In the genomic region with DNA sequence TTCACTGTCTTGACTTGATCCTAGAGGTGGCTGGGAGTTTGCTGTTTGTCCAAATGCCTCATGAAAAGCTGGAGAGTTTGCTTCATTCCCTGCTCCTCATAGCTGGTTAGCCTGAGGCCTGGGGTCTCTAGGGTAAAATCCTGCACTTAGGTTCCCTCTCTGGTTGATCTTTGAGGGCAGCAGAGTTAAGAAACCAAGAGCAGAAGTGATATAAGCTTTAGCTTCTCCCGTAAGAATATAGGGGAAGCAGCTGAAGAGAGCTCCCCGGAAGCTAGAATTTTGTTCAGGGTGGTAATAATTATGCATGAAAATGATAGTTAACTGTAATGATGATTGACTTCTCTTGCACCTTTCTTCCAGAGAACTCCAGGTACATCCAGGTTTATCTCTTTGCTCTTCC, we compare ENCODE assay signal across 8 cellular contexts. TPM values are rescaled to one million over a fixed set of nuclear protein-coding genes. Genes with fewer than 3 reads are reported as not detected.
DNase-seq lines count a peak whose midpoint lies in the region; ATAC-seq and TF ChIP-seq lines count a peak whose summit lies in the region.

No MANE protein-coding gene starts in this region.

- POLR2A ChIA-PET in AG04449 (lab: Yijun Ruan, JAX) = interaction anchor here (0.5 to 3.7 kb wide), 3 partner anchors 11 to 1269 kb away, joined by 3 to 121 read pairs (median 3); a partner anchor contains a TSS

- H3K9ac ChIP-seq in KMS-11 = peak overlapping the region; percentile 98; the same call in 1 of the 2 replicates

- CTCF ChIA-PET in AG04449 (lab: Yijun Ruan, JAX) = interaction anchor here (0.7 to 16.0 kb wide), 3 partner anchors 13 to 159 kb away, joined by 4 to 267 read pairs (median 4); a partner anchor contains a TSS

- H3K27me3 Mint-ChIP-seq in mesothelial cell of epicardium (ENCODE audit: low read depth) = no peaks in the 10 kb centered on the region

- peak overlapping the region; percentile 97 for H3K4me2 ChIP-seq in KMS-11

- no peak overlapping the region for H2AFZ ChIP-seq in KMS-11 (ENCODE audit: low read depth)

- H3K4me3 Mint-ChIP-seq in mesothelial cell of epicardium = peak overlapping the region; percentile 94

- 0 out of 2 replicates have a peak, but pooled peaks cover 2% of the 10 kb centered on the region for H4K20me1 ChIP-seq in KMS-11 (ENCODE audit: insufficient read depth)

- ATAC-seq in GM18520 (IDR thresholded peaks at IDR 0.05; ENCODE audit: unreplicated experiment) (no peak), GM21576 (IDR thresholded peaks at IDR 0.05; ENCODE audit: unreplicated experiment) (no peak)

- H3K4me3 ChIP-seq in AG04449 (ENCODE audit: low read depth, low read length) (peak overlapping the region; percentile 80), KMS-11 (IDR thresholded peaks at IDR 0.05; ENCODE audit: insufficient read depth, low read depth, low read length) (no peak overlapping the region), brain microvascular endothelial cell (ENCODE audit: low read depth, low read length) (peak overlapping the region; percentile 83)

- no peaks in the 10 kb centered on the region for H3K36me3 ChIP-seq in KMS-11 (ENCODE audit: insufficient read depth)
- peaks cover 15% of the 10 kb centered on the region for H3K36me3 ChIP-seq in brain microvascular endothelial cell (replicated peaks)

- peak overlapping the region; percentile 98 for H3K27ac Mint-ChIP-seq in mesothelial cell of epicardium

- no peak for TF ChIP-seq CTCF in AG04449 (IDR thresholded peaks at IDR 0.05; ENCODE audit: insufficient read depth, low read length, missing control alignments)
- TF ChIP-seq CTCF in KMS-11 (conservative IDR thresholded peaks at IDR 0.05; ENCODE audit: low read depth, low read length) = no peak
- TF ChIP-seq CTCF in brain microvascular endothelial cell (IDR thresholded peaks at IDR 0.05; ENCODE audit: low read depth, low read length, missing control alignments) = no peak
- TF ChIP-seq CTCF in mesothelial cell of epicardium (IDR thresholded peaks at IDR 0.05; ENCODE audit: unreplicated experiment) = no peak

- in situ Hi-C loops in brain microvascular endothelial cell (cut with HindIII; ENCODE audit: low pct_ligation_motif_present, low sequenced_read_pairs) = no loop called here

- DNase-seq in AG04449 (ENCODE audit: low read depth, low spot score) = no peak
- no peak for DNase-seq in brain microvascular endothelial cell
- no peak for DNase-seq in mesothelial cell of epicardium (ENCODE audit: low spot score in 2 of 2, unreplicated experiment in 2 of 2)
- DNase-seq in SK-N-DZ (ENCODE audit: low spot score) = no peak
- no peak for DNase-seq in DMS153 treated with DMSO at 0.1 percent for 48 hours (lab: John Stamatoyannopoulos, UW; ENCODE audit: unreplicated experiment)

- H3K4me1 Mint-ChIP-seq in mesothelial cell of epicardium = peaks cover 31% of the 10 kb centered on the region

- peaks cover 30% of the 10 kb centered on the region for H3K79me2 ChIP-seq in KMS-11 (ENCODE audit: insufficient read depth, low read depth)

- peaks cover 19% of the 10 kb centered on the region for H3K36me3 Mint-ChIP-seq in mesothelial cell of epicardium

- H3K27me3 ChIP-seq in KMS-11 (ENCODE audit: insufficient read depth, low read depth) (no peaks in the 10 kb centered on the region), brain microvascular endothelial cell (replicated peaks) (no peaks in the 10 kb centered on the region)

- no peaks in the 10 kb centered on the region for H3K9me3 Mint-ChIP-seq in mesothelial cell of epicardium

- H3K27ac ChIP-seq in KMS-11 = peak overlapping the region; percentile 92; the same call in 1 of the 2 replicates
- no peak overlapping the region for H3K27ac ChIP-seq in brain microvascular endothelial cell

- peaks cover 31% of the 10 kb centered on the region for H3K4me1 ChIP-seq in KMS-11 (ENCODE audit: low read depth, poor library complexity, severe bottlenecking)

RNA-seq across cellular contexts. Expression of a gene that starts 1.4 kb away (rescaled TPM):
- 52.1 to 53.6 TPM (median 52.9 TPM) in 3 replicates for total RNA-seq in mesothelial cell of epicardium
- polyA plus RNA-seq in SK-N-DZ (2014; cell fraction: cytosol; rRNA removed) = 42.0 and 49.4 TPM in 2 replicates
- polyA plus RNA-seq in SK-N-DZ (2014; cell fraction: nucleus; rRNA removed) = 53.8 and 57.7 TPM in 2 replicates

RNA-seq across cellular contexts. Expression of a gene that starts 7.9 kb away (rescaled TPM):
- total RNA-seq in mesothelial cell of epicardium = 6.7 to 6.8 TPM (median 6.7 TPM) in 3 replicates
- polyA plus RNA-seq in SK-N-DZ (2014; cell fraction: cytosol; rRNA removed) = 48.9 and 51.5 TPM in 2 replicates
- polyA plus RNA-seq in SK-N-DZ (2014; cell fraction: nucleus; rRNA removed) = 31.7 and 34.1 TPM in 2 replicates

RNA-seq across cellular contexts. Expression of a gene that starts 13.0 kb away (rescaled TPM):
- total RNA-seq in mesothelial cell of epicardium = 94.0 to 96.6 TPM (median 96.1 TPM) in 3 replicates
- 64.0 and 69.3 TPM in 2 replicates for polyA plus RNA-seq in SK-N-DZ (2014; cell fraction: cytosol; rRNA removed)
- polyA plus RNA-seq in SK-N-DZ (2014; cell fraction: nucleus; rRNA removed) = 64.0 and 65.0 TPM in 2 replicates
